ENCODE assay signal across 1 cellular context in the genomic region with DNA sequence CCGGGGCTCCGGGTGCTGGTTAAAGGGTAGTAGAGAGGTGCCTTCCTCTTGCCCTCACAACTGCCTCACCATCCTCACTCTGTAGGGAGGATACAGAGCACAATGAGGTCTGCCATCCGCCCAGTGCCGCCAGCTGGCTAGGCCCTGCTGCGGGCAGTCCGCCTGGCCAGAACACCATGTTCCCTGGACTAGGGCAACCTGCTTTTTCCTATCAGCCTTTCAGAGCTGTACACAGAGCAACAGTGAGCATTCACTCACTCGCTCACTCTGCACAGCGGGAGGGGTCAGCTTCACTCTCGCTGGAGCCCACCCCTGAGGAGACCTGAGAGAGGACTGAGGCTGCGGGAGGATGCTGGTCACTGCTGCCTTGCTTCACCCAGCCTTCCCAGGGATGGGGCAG.
TF ChIP-seq lines count a peak whose summit lies in the region.

No MANE protein-coding gene starts in this region.

TF ChIP-seq in WTC11, 78 proteins besides CTCF, POLR2A, EP300 and RAD21 (continued from another document):
- TF ChIP-seq, protein P1, sequence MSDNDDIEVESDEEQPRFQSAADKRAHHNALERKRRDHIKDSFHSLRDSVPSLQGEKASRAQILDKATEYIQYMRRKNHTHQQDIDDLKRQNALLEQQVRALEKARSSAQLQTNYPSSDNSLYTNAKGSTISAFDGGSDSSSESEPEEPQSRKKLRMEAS (CRISPR knock-in tag; IDR thresholded peaks at IDR 0.05): no peak
- TF ChIP-seq SP1 (CRISPR knock-in tag; conservative IDR thresholded peaks at IDR 0.05): no peak
